In the genomic region with DNA sequence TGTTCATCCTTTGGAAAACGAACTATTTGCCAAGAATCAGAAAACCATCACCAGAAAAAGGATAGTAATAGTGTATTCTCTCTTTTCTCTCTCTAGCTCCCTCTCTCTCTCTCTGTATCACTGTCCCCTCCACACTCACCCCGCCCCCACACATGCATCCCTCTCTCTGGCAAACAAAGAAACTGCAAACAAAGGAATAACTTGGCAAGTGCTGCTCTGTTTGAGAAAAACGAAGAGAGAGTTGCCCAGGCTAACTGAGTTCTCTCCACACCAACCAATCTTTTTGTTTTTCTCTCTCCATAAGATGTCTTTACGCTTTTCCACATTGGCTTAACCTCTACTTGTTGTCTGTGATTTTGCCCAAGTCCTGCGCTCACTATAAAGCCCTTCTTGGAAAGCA, we compare ENCODE assay signal across 20 cellular contexts.
DNase-seq lines count a peak whose midpoint lies in the region; TF ChIP-seq lines count a peak whose summit lies in the region.
"Had no signal": no experiment of that assay in that cellular context is flagged by ENCODE, and none has a peak within 500 bp of the region (broad histone marks: within the 10 kb centered on the region; RNA-seq: fewer than 3 reads in every experiment).

No MANE protein-coding gene starts in this region.

- WGBS in hepatocyte (ENCODE audit: low lambda C conversion rate, missing lambda C conversion rate) = 30% methylated on average over 5 of the region's 5 CpGs
- WGBS in stomach, 5 donors = 22 to 39% (median 32%) methylated on average over 5 of the region's 5 CpGs

- no peaks in the 10 kb centered on the region for H3K27me3 ChIP-seq in H7 (ENCODE audit: control insufficient read depth, insufficient read depth, low read length)
- no peaks in the 10 kb centered on the region for H3K27me3 ChIP-seq in hepatocyte
- no peaks in the 10 kb centered on the region for H3K27me3 ChIP-seq in neuron (ENCODE audit: insufficient read depth, low read length)
- H3K27me3 ChIP-seq in brain microvascular endothelial cell (replicated peaks) = no peaks in the 10 kb centered on the region
- H3K27me3 ChIP-seq in stomach = no peaks in the 10 kb centered on the region

- DNase-seq in H7 = peak; percentile 21
- DNase-seq in NCI-H69 (lab: John Stamatoyannopoulos, UW) = peak; percentile 34
- no peak for DNase-seq in hepatocyte (ENCODE audit: low spot score)
- DNase-seq in GM13977 (ENCODE audit: low spot score) = no peak
- DNase-seq in brain microvascular endothelial cell = no peak
- no peak for DNase-seq in AG08395 (ENCODE audit: low spot score)
- DNase-seq in stomach = no peak
- DNase-seq: activated B cell treated with CpG ODN at 0.5 μM for 24 hours; activated CD4-positive, alpha-beta memory T cell treated with anti-CD3 and anti-CD28 coated beads, Interleukin-2, amount 10 ng/mL, durations not matched to agents 7 days and 5 days; activated gamma-delta T cell; activated T-cell treated with anti-CD3 and anti-CD28 coated beads for 4 hours; CD4-positive, alpha-beta T cell; Karpas-422; MV-4-11; NCI-H1694 treated with DMSO at 0.1 percent for 48 hours; NCI-H446 treated with DMSO at 0.1 percent for 48 hours had no signal

- H2AFZ ChIP-seq in hepatocyte (peak overlapping the region; percentile 33), neuron (ENCODE audit: low read depth, low read length) (peak overlapping the region; percentile 75)

- no peak for TF ChIP-seq EP300 in stomach (IDR thresholded peaks at IDR 0.05)

- H3K4me3 ChIP-seq in H7 (ENCODE audit: insufficient read depth, low read depth, low read length) (no peak overlapping the region), hepatocyte (no peak overlapping the region), neuron (ENCODE audit: low read length) (no peak overlapping the region), brain microvascular endothelial cell (ENCODE audit: low read depth, low read length) (no peak overlapping the region), stomach (no peak overlapping the region)
- H3K4me3 ChIP-seq: skin epidermis, thoracic aorta had no signal

- in situ Hi-C loops in GM13977 (cut with MboI; ENCODE audit: low pct_unique_long_range_greater_than_20kb, low sequenced_read_pairs, unreplicated experiment) (no loop called here), brain microvascular endothelial cell (cut with HindIII; ENCODE audit: low pct_ligation_motif_present, low sequenced_read_pairs) (no loop called here)

- no peaks in the 10 kb centered on the region for H3K79me2 ChIP-seq in hepatocyte

- H3K9me2 ChIP-seq in hepatocyte (replicated peaks; ENCODE audit: insufficient read depth) = no peaks in the 10 kb centered on the region

- intact Hi-C loops in stomach (cut with DNase I; ENCODE audit: low total_unique reads) = no loop called here

- H3K27ac ChIP-seq in hepatocyte = no peak overlapping the region
- no peak overlapping the region for H3K27ac ChIP-seq in brain microvascular endothelial cell
- no peak overlapping the region for H3K27ac ChIP-seq in stomach
- H3K27ac ChIP-seq: RWPE1, skin epidermis, thoracic aorta had no signal

- H3K36me3 ChIP-seq in H7 (replicated peaks; ENCODE audit: control insufficient read depth, insufficient read depth, low read length) (no peaks in the 10 kb centered on the region), hepatocyte (replicated peaks; ENCODE audit: insufficient read depth, low read depth) (no peaks in the 10 kb centered on the region), neuron (ENCODE audit: insufficient read depth, low read length) (no peaks in the 10 kb centered on the region), brain microvascular endothelial cell (replicated peaks) (no peaks in the 10 kb centered on the region), stomach (no peaks in the 10 kb centered on the region)
- H3K36me3 ChIP-seq: thoracic aorta had no signal

- H3K4me2 ChIP-seq in hepatocyte = peak overlapping the region; percentile 22

- H3K4me1 ChIP-seq in hepatocyte (ENCODE audit: insufficient read depth) = no peaks in the 10 kb centered on the region
- peaks cover 8% of the 10 kb centered on the region for H3K4me1 ChIP-seq in neuron (ENCODE audit: insufficient read depth, low read length)
- H3K4me1 ChIP-seq in stomach = no peaks in the 10 kb centered on the region

- no peak for TF ChIP-seq POLR2A in stomach (IDR thresholded peaks at IDR 0.05)

- no peak for TF ChIP-seq CTCF in hepatocyte (IDR thresholded peaks at IDR 0.05; ENCODE audit: poor library complexity)
- no peak for TF ChIP-seq CTCF in GM13977 (IDR thresholded peaks at IDR 0.05; ENCODE audit: extremely low read depth, insufficient read depth, missing control alignments)
- no peak for TF ChIP-seq CTCF in brain microvascular endothelial cell (IDR thresholded peaks at IDR 0.05; ENCODE audit: low read depth, low read length, missing control alignments)
- TF ChIP-seq CTCF in stomach (IDR thresholded peaks at IDR 0.05) = no peak

- H3K9me3 ChIP-seq in hepatocyte (ENCODE audit: low read depth) = peaks cover 5% of the 10 kb centered on the region
- no peaks in the 10 kb centered on the region for H3K9me3 ChIP-seq in neuron (ENCODE audit: low read length)
- H3K9me3 ChIP-seq in stomach = no peaks in the 10 kb centered on the region
- H3K9me3 ChIP-seq: thoracic aorta had no signal

- H4K20me1 ChIP-seq in hepatocyte (ENCODE audit: insufficient read depth, poor library complexity, severe bottlenecking) = no peaks in the 10 kb centered on the region

Comparison
In these comparisons a context has a peak if more than half of its experiments do, and no peak if none do; other contexts are left out.
1. DNase-seq: peak in H7 (single experiment) and NCI-H69 (single experiment); none in hepatocyte (single experiment), GM13977 (single experiment), brain microvascular endothelial cell (single experiment), AG08395 (single experiment) and stomach (single experiment).